In the genomic region with DNA sequence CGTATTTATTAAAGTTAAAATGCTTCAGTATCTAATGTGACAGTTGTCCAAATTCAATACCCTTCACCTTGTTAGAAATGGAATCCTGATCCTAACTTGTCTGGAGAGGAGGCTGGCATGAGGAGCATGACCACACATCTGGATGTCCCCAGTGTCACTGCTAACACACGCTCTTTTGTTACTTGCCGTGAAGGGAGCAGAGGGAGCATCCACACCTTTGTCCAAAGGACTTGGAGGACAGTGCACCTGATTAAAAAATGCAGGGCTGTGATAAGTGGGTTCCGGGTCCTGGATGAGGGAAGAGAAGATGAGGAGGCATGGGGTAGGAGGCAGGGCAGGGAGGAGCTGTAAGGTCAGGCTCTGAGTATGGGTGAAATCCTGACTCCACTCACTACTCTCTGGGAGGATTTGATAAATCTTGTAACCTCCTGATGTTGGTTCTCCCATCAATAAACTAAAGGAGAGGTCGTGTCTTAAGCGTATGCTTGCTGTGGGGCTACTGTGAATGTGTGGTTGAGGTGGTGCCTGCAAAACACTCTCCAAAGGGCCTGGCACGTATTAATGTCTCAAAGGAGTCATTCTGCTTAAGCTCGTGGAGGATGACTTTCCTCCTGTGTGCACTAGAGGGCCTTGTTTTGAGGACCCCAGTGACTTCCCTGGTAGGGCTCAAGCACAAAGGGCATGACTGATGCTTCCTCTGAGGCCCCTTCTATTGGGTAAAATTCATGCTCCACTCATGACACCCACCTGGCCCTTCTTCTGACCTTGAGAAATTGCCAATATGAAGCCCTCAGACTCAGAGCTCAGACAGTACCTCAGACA, we compare ENCODE assay signal across 1 cellular context.
TF ChIP-seq lines count a peak whose summit lies in the region.

No MANE protein-coding gene starts in this region.

TF ChIP-seq in SK-N-SH, 30 proteins besides CTCF, POLR2A, EP300 and RAD21:
- no peak for TF ChIP-seq NRF1 (IDR thresholded peaks at IDR 0.05; ENCODE audit: low read depth, low read length)
- TF ChIP-seq FOXJ3 (CRISPR knock-in tag; IDR thresholded peaks at IDR 0.05): no peak
- TF ChIP-seq, protein P1, sequence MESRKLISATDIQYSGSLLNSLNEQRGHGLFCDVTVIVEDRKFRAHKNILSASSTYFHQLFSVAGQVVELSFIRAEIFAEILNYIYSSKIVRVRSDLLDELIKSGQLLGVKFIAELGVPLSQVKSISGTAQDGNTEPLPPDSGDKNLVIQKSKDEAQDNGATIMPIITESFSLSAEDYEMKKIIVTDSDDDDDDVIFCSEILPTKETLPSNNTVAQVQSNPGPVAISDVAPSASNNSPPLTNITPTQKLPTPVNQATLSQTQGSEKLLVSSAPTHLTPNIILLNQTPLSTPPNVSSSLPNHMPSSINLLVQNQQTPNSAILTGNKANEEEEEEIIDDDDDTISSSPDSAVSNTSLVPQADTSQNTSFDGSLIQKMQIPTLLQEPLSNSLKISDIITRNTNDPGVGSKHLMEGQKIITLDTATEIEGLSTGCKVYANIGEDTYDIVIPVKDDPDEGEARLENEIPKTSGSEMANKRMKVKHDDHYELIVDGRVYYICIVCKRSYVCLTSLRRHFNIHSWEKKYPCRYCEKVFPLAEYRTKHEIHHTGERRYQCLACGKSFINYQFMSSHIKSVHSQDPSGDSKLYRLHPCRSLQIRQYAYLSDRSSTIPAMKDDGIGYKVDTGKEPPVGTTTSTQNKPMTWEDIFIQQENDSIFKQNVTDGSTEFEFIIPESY (IDR thresholded peaks at IDR 0.05; ENCODE audit: borderline replicate concordance, low read depth): no peak
- no peak for TF ChIP-seq RFX5 (IDR thresholded peaks at IDR 0.05; ENCODE audit: low read length)
- no peak for TF ChIP-seq GABPA (IDR thresholded peaks at IDR 0.05; ENCODE audit: low read depth)
- TF ChIP-seq, protein P2, sequence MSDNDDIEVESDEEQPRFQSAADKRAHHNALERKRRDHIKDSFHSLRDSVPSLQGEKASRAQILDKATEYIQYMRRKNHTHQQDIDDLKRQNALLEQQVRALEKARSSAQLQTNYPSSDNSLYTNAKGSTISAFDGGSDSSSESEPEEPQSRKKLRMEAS (IDR thresholded peaks at IDR 0.05; ENCODE audit: low read depth): no peak
- TF ChIP-seq SIN3A (IDR thresholded peaks at IDR 0.05; ENCODE audit: borderline replicate concordance, low read depth, low read length): no peak
- no peak for TF ChIP-seq MXI1 (IDR thresholded peaks at IDR 0.05; ENCODE audit: low read depth, low read length)
- no peak for TF ChIP-seq JUND (IDR thresholded peaks at IDR 0.05)
- no peak for TF ChIP-seq EZH2phosphoT487 (IDR thresholded peaks at IDR 0.05; ENCODE audit: borderline replicate concordance, low read depth)
- TF ChIP-seq USF2 (IDR thresholded peaks at IDR 0.05; ENCODE audit: borderline replicate concordance, low read depth, low read length): no peak
- no peak for TF ChIP-seq POLR2AphosphoS5 (IDR thresholded peaks at IDR 0.05; ENCODE audit: low read depth, low read length)
- TF ChIP-seq, protein P3, sequence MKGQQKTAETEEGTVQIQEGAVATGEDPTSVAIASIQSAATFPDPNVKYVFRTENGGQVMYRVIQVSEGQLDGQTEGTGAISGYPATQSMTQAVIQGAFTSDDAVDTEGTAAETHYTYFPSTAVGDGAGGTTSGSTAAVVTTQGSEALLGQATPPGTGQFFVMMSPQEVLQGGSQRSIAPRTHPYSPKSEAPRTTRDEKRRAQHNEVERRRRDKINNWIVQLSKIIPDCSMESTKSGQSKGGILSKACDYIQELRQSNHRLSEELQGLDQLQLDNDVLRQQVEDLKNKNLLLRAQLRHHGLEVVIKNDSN (IDR thresholded peaks at IDR 0.05; ENCODE audit: borderline replicate concordance, low read depth): no peak
- TF ChIP-seq RXRA (IDR thresholded peaks at IDR 0.05; ENCODE audit: borderline replicate concordance, low read depth): no peak
